In the genomic region with DNA sequence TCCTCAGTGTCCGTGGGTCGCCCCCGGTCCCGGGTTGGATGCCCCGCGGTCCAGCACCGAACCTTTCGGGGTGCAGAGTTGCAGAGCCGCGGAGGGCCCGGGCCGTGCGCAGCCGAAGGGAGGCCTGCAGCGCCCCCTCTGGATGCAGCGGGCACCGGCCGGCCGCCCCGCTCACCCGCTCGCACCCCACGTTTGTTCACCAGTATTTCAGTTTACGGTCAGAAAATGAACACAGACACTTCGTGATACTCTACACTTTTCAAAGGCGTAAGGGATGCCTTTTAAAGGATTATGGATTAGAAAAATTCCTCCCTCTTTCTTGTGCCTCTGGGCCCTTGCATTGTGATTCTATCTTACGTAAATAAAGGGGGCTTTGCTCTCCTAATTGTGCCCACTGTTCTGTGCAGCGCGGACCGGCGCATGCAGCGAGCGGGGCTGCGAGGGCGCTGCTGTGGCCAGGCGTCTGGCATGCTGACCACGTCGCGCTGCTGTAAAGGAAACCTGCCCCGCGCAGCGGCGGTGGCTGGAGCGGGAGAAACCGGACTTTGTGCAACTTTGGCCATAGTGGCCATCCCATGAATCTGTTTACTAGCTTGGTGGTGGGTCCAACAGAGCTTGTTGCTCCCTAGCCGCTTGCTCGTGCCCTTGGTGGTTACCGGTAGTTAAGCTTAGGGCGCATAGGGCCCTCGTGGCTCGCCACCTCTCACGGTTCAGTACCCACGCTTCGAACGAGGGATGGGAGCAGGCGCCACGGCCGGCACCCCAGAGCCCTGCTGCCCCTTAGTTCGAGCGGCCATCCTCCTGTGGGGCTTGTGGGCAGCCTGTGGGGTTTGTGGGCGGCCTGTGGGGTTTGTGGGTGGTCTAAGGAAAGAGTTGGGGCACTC, we compare ENCODE assay signal across 8 cellular contexts. TPM values are rescaled to one million over a fixed set of nuclear protein-coding genes. Genes with fewer than 3 reads are reported as not detected.
DNase-seq lines count a peak whose midpoint lies in the region; ATAC-seq and TF ChIP-seq lines count a peak whose summit lies in the region.

No MANE protein-coding gene starts in this region.

- H3K36me3 Mint-ChIP-seq in neural crest cell (ENCODE audit: low read depth) = peaks cover 20% of the 10 kb centered on the region

- H3K4me3 Mint-ChIP-seq in neural crest cell = peak overlapping the region; percentile 93

- H3K4me3 ChIP-seq in fibroblast of pulmonary artery (replicated peaks; ENCODE audit: low read depth, low read length) = peak overlapping the region; percentile 64

- no peaks in the 10 kb centered on the region for H3K9me3 Mint-ChIP-seq in neural crest cell

- H3K4me1 Mint-ChIP-seq in neural crest cell = peaks cover 65% of the 10 kb centered on the region

- no peak for ATAC-seq in GM21360 (IDR thresholded peaks at IDR 0.05; ENCODE audit: unreplicated experiment)

- no peaks in the 10 kb centered on the region for H3K27me3 Mint-ChIP-seq in neural crest cell (ENCODE audit: low read depth)

- H3K27ac Mint-ChIP-seq in neural crest cell (ENCODE audit: unreplicated experiment) = peak overlapping the region; percentile 93

- peak; percentile 52 for DNase-seq in activated T-cell treated with anti-CD3 and anti-CD28 coated beads for 48 hours (ENCODE audit: low read depth)
- no peak for DNase-seq in activated T-cell treated with anti-CD3 and anti-CD28 coated beads for 4 hours
- peak; percentile 56 for DNase-seq in activated T-cell treated with anti-CD3 and anti-CD28 coated beads, Interleukin-2, amount 50 U/mL, for 1 hour
- DNase-seq in fibroblast of pulmonary artery (ENCODE audit: low read depth) = peak; percentile 43
- DNase-seq in neural crest cell (ENCODE audit: low read depth, low spot score) = peak; percentile 58
- DNase-seq in NCI-H2196 (lab: John Stamatoyannopoulos, UW; ENCODE audit: unreplicated experiment) = no peak
- no peak for DNase-seq in NCI-H2107 (lab: John Stamatoyannopoulos, UW)

- peak; percentile 28 for TF ChIP-seq CTCF in fibroblast of pulmonary artery (IDR thresholded peaks at IDR 0.05; ENCODE audit: low read length, missing control alignments)
- TF ChIP-seq CTCF in neural crest cell (conservative IDR thresholded peaks at IDR 0.05) = peak; percentile 77

RNA-seq across cellular contexts. Expression of a gene that starts 0.8 kb away (rescaled TPM):
- total RNA-seq in neural crest cell = 212 and 236 TPM in 2 replicates

RNA-seq across cellular contexts. Expression of a gene that starts 50.3 kb away (rescaled TPM):
- 27.8 and 29.3 TPM in 2 replicates for total RNA-seq in neural crest cell

Comparison
In these comparisons a context has a peak if more than half of its experiments do, and no peak if none do; other contexts are left out.
1. DNase-seq: peak in activated T-cell treated with anti-CD3 and anti-CD28 coated beads for 48 hours (single experiment), activated T-cell treated with anti-CD3 and anti-CD28 coated beads, Interleukin-2, amount 50 U/mL, for 1 hour (single experiment), fibroblast of pulmonary artery (single experiment) and neural crest cell (single experiment); none in activated T-cell treated with anti-CD3 and anti-CD28 coated beads for 4 hours (single experiment), NCI-H2196 (single experiment) and NCI-H2107 (single experiment).